ENCODE assay signal across 20 cellular contexts in the genomic region with DNA sequence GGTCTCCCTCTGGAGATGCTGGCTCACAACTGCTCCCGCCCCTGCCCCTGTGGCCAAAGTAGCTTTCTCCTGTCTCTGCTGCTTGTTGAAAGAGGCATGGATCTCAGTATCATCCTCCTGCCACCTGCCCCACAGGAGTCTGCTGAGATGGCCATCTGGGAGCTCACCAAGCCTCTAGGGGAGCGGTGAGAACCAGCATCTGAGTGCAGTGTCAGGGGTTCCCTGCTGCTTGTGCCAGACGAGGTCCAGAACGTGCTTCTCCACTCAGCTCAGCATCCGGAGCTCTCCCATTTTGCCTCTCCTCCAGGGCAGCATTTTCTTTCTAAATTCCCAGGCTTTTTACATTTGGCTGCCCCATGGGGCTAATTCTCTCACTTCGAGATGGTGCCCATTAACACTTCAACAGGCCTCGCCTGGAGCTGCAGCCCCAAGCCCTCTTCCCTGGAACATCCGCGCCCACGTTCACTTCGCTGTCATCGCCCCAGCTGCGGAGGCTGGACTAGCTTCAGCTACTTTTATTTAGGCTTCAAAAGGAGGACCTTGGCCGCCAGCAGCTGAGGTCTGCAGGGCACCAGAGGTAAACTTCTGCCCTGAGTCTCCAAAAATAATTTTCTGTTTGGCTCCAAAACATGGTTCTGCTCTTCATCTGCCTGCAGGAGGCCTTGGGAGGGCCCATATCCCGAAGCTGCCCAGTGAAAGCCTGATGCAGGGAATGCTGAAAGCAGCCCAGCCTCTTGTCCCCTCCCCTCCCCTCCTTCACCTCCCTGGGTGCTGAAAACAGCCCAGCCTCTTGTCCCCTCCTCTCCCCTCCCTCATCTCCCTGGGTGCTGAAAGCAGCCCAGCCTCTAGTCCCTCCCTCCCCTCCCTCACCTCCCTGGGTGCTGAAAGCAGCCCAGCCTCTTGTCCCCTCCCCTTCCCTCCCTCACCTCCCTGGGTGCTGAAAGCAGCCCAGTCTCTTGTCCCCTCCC. TPM values are rescaled to one million over a fixed set of nuclear protein-coding genes. Genes with fewer than 3 reads are reported as not detected.
DNase-seq lines count a peak whose midpoint lies in the region; ATAC-seq, FAIRE-seq and TF ChIP-seq lines count a peak whose summit lies in the region.
"Had no signal": no experiment of that assay in that cellular context is flagged by ENCODE, and none has a peak within 500 bp of the region (broad histone marks: within the 10 kb centered on the region; RNA-seq: fewer than 3 reads in every experiment).

No MANE protein-coding gene starts in this region.

- dilution Hi-C loops in mammary epithelial cell (cut with HindIII; ENCODE audit: low sequenced_read_pairs) = no loop called here

- no peak for TF ChIP-seq POLR2A in lower leg skin (IDR thresholded peaks at IDR 0.05)

- no peak for ATAC-seq in GM21447 (IDR thresholded peaks at IDR 0.05; ENCODE audit: unreplicated experiment)
- ATAC-seq: activated CD4-positive, CD25-positive, alpha-beta regulatory T cell treated with anti-CD3 and anti-CD28 coated beads, Interleukin-2, amount 50 U/mL, for 24 hours; activated CD8-positive, alpha-beta memory T cell treated with anti-CD3 and anti-CD28 coated beads, Interleukin-2, amount 10 ng/mL, durations not matched to agents 7 days and 5 days had no signal

- H3K9ac ChIP-seq in HUES64 (ENCODE audit: low read depth, low read length) (no peak overlapping the region), kidney (ENCODE audit: low read length in 2 of 2) (no peak overlapping the region), mammary epithelial cell (ENCODE audit: insufficient read depth, low read length) (no peak overlapping the region)

- H3K27ac ChIP-seq in C4-2B (peak overlapping the region; percentile 61), HUES64 (ENCODE audit: low read depth, low read length) (peak overlapping the region; percentile 38; the same call in 1 of the 2 replicates), kidney (ENCODE audit: low read depth in 2 of 2, low read length in 2 of 2) (no peak overlapping the region), mammary epithelial cell (ENCODE audit: insufficient read depth, low read depth, low read length) (no peak overlapping the region)
- H3K27ac ChIP-seq: testis had no signal

- H3K36me3 ChIP-seq in HUES64 (ENCODE audit: insufficient read depth, low read length) (no peaks in the 10 kb centered on the region), kidney (ENCODE audit: control insufficient read depth in 1 of 2, insufficient read depth in 2 of 2, low read length in 2 of 2) (no peaks in the 10 kb centered on the region), mammary epithelial cell (ENCODE audit: insufficient read depth, low read length) (no peaks in the 10 kb centered on the region)

- no TSS peak for BruUV-seq in mammary epithelial cell (replicated peaks; lab: Mats Ljungman, UMichigan)

- in situ Hi-C loops in mammary epithelial cell (cut with MboI; ENCODE audit: low sequenced_read_pairs in 2 of 2) = no loop called here

- H3K9me3 ChIP-seq in HUES64 (ENCODE audit: insufficient read depth, low read depth, low read length) (no peaks in the 10 kb centered on the region), kidney (ENCODE audit: control insufficient read depth in 1 of 2, low read length in 2 of 2) (no peaks in the 10 kb centered on the region), mammary epithelial cell (replicated peaks; ENCODE audit: insufficient read depth, low read length) (no peaks in the 10 kb centered on the region)
- H3K9me3 ChIP-seq: testis had no signal

- CTCF ChIA-PET in mammary epithelial cell (lab: Charles Lee; ENCODE audit: low non-redundant PET) = no interaction called here

- H2AFZ ChIP-seq in mammary epithelial cell (ENCODE audit: low read depth, low read length) = no peak overlapping the region

- FAIRE-seq in kidney (lab: Jason Lieb, UNC) = no peak

- intact Hi-C loops in kidney (cut with DNase I) = no loop called here
- intact Hi-C loops in mammary epithelial cell (cut with micrococcal nuclease) = no loop called here
- intact Hi-C loops in lower leg skin (cut with DNase I; ENCODE audit: low total_unique reads) = no loop called here

- DNase-seq in amniotic epithelial cell (ENCODE audit: low read depth) (peak; percentile 27), kidney (peak; percentile 70), mammary epithelial cell (no peak), lower leg skin (ENCODE audit: low spot score in 2 of 2) (no peak)
- no peak for DNase-seq in stimulated activated naive CD4-positive, alpha-beta T cell treated with Interleukin-2 at 50 U/mL for 16 hours (lab: John Stamatoyannopoulos, UW)
- DNase-seq: activated CD8-positive, alpha-beta memory T cell treated with anti-CD3 and anti-CD28 coated beads, Interleukin-2, amount 10 ng/mL, durations not matched to agents 7 days and 5 days; activated effector memory CD4-positive, alpha-beta T cell treated with Interleukin-2 at 50 U/mL for 16 hours; cerebellar nuclear complex; foreskin fibroblast; KG1; naive B cell; NCI-H1048; SHP77; testis had no signal

- TF ChIP-seq CTCF in C4-2B (conservative IDR thresholded peaks at IDR 0.05) (no peak), kidney (IDR thresholded peaks at IDR 0.05; ENCODE audit: borderline replicate concordance, extremely low read depth, insufficient read depth) (no peak), mammary epithelial cell (conservative IDR thresholded peaks at IDR 0.05 in 1 of 2, IDR thresholded peaks at IDR 0.05 in 1 of 2; ENCODE audit: extremely low read depth in 1 of 2, insufficient read depth in 1 of 2, low read depth in 1 of 2, low read length in 2 of 2) (no peak), lower leg skin (IDR thresholded peaks at IDR 0.05) (no peak)

- H3K27me3 ChIP-seq in HUES64 (ENCODE audit: insufficient read depth, low read length) (no peaks in the 10 kb centered on the region), mammary epithelial cell (ENCODE audit: insufficient read depth, low read length) (no peaks in the 10 kb centered on the region)
- H3K27me3 ChIP-seq: testis had no signal

- H3K4me2 ChIP-seq in mammary epithelial cell (ENCODE audit: insufficient read depth, low read depth, low read length) = no peak overlapping the region

- 14% methylated on average over 15 of the region's 15 CpGs for WGBS in HUES64
- 81% methylated on average over 13 of the region's 15 CpGs for WGBS in mammary epithelial cell (ENCODE audit: low coverage, missing lambda C conversion rate)
- 62 to 69% methylated on average over 15 of the region's 15 CpGs for WGBS in lower leg skin, 2 donors

- no peaks in the 10 kb centered on the region for H3K79me2 ChIP-seq in mammary epithelial cell (ENCODE audit: insufficient read depth, low read length)

- H4K20me1 ChIP-seq in mammary epithelial cell (ENCODE audit: insufficient read depth, low read length) = no peaks in the 10 kb centered on the region

- H3K4me3 ChIP-seq in HUES64 (ENCODE audit: low read length) = no peak overlapping the region
- H3K4me3 ChIP-seq in kidney (ENCODE audit: low read length in 2 of 2) = no peak overlapping the region
- H3K4me3 ChIP-seq in mammary epithelial cell (replicated peaks in 1 of 3; ENCODE audit: insufficient read depth in 1 of 3, low read depth in 2 of 3, low read length in 3 of 3) = no peak overlapping the region
- no peak overlapping the region for H3K4me3 ChIP-seq in lower leg skin (ENCODE audit: low read depth, poor library complexity, severe bottlenecking)
- H3K4me3 ChIP-seq: testis had no signal

- H3K4me1 ChIP-seq in HUES64 (ENCODE audit: insufficient read depth, low read length) = peaks cover 9% of the 10 kb centered on the region; the same call in 1 of the 2 replicates
- peaks cover 3 to 9% of the 10 kb centered on the region in 2 donors for H3K4me1 ChIP-seq in kidney (ENCODE audit: control insufficient read depth in 1 of 2, insufficient read depth in 1 of 2, low read depth in 1 of 2, low read length in 2 of 2)
- H3K4me1 ChIP-seq in mammary epithelial cell (ENCODE audit: insufficient read depth, low read length) = peaks cover 8% of the 10 kb centered on the region

RNA-seq across cellular contexts. Expression of a gene that starts 25.2 kb away (rescaled TPM):
- not detected for polyA plus RNA-seq in HUES64 (2013, experiment 1 of 2)
- polyA plus RNA-seq in HUES64 (2013, experiment 2 of 2) = not detected
- not detected for total RNA-seq in kidney
- not detected for polyA plus RNA-seq in kidney (ENCODE audit: insufficient read depth, low read depth, low replicate concordance)
- not detected for total RNA-seq in mammary epithelial cell
- polyA plus RNA-seq in mammary epithelial cell = not detected
- polyA minus RNA-seq in mammary epithelial cell = not detected
- not detected for total RNA-seq in lower leg skin
- total RNA-seq: activated CD8-positive, alpha-beta memory T cell treated with anti-CD3 and anti-CD28 coated beads, Interleukin-2, amount 10 ng/mL, durations not matched to agents 7 days and 5 days; liver; testis had no signal
- polyA plus RNA-seq: adipose tissue, liver had no signal

RNA-seq across cellular contexts. Expression of a gene that starts 40.1 kb away (rescaled TPM):
- 34.2 TPM for polyA plus RNA-seq in HUES64 (2013, experiment 1 of 2)
- polyA plus RNA-seq in HUES64 (2013, experiment 2 of 2) = 32.4 TPM
- 57.1 TPM for total RNA-seq in kidney
- polyA plus RNA-seq in kidney (ENCODE audit: insufficient read depth, low read depth, low replicate concordance) = 36.4 TPM
- 10 to 100 TPM; 47.5 to 63.2 TPM for total RNA-seq in mammary epithelial cell
- polyA plus RNA-seq in mammary epithelial cell = 30.8 TPM
- 119 TPM for polyA minus RNA-seq in mammary epithelial cell
- 10 to 100 TPM; 57.5 to 93.6 (median 68.1) TPM for total RNA-seq in lower leg skin

Comparison
In these comparisons a context has a peak if more than half of its experiments do, and no peak if none do; other contexts are left out.
1. H3K27ac ChIP-seq: peak in C4-2B (single experiment) and HUES64 (single experiment); none in kidney (0 of 2) and mammary epithelial cell (single experiment).
2. DNase-seq: peak in amniotic epithelial cell (single experiment) and kidney (single experiment); none in mammary epithelial cell (single experiment), stimulated activated naive CD4-positive, alpha-beta T cell treated with Interleukin-2 at 50 U/mL for 16 hours (single experiment) and lower leg skin (0 of 2).